In the genomic region with DNA sequence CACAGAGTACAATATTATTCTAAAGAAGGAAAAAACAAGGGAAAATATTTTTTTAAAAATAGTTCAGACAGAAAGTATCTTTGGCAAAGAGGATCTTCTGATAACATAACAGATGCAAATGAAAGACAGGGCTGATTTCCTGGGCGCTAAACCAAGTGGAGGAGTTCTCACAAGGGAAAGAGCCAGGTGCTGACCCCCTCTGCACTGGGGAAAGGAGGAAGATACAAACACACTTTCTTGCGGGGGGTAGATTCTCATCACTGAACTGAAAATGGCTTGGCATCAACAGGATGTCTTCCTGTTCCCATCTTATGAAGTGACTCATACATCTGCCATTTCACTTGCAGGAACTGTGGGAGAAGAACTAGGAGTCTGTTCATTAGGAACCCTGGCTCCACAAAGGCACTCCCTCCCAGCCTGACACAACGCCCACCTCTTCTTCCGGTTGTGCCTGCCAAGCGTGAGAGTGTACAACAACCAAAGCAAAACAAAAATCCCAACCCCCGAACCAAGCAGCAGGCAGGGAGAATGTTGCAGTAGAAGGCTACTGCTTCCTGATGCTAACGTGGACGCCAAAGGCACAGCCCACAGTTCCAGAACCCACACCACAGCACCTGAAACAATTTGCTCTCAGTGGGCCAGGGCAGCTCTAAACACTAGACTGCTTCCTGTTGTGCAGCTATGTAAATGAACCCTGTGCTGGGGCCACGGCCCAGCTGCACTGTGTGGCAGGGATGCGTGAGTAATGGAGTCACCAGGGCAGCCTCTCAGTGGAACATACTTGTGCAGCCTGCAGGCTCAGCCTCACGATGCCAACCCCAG, we compare ENCODE assay signal across 8 cellular contexts. TPM values are rescaled to one million over a fixed set of nuclear protein-coding genes. Genes with fewer than 3 reads are reported as not detected.
DNase-seq lines count a peak whose midpoint lies in the region; ATAC-seq and TF ChIP-seq lines count a peak whose summit lies in the region.

No MANE protein-coding gene starts in this region.

- H3K4me1 ChIP-seq in A673 (ENCODE audit: insufficient read depth, low read length, poor library complexity, severe bottlenecking), result peaks cover 67% of the 10 kb centered on the region
- peaks cover 34 to 47% of the 10 kb centered on the region in 2 experiments for H3K4me1 ChIP-seq in neutrophil (ENCODE audit: control insufficient read depth in 1 of 2, insufficient read depth in 1 of 2, low read depth in 1 of 2, low read length in 1 of 2)
- peaks cover 57% of the 10 kb centered on the region for H3K4me1 ChIP-seq in vagina

- peak overlapping the region; percentile 61 for H3K4me3 Mint-ChIP-seq in activated T-cell treated with anti-CD3 and anti-CD28 coated beads, Interleukin-2, amount 50 U/mL, for 24 hours

- H3K4me3 ChIP-seq in A673 (ENCODE audit: low read depth, low read length, poor library complexity, severe bottlenecking) (peak overlapping the region; percentile 8), fibroblast of mammary gland (ENCODE audit: control insufficient read depth, low read depth, low read length) (peak overlapping the region; percentile 26), neutrophil (ENCODE audit: low read depth in 1 of 2, low read length in 1 of 2) (peak overlapping the region; percentile 24 to 28), vagina (no peak overlapping the region)

- TF ChIP-seq CTCF in A673 (conservative IDR thresholded peaks at IDR 0.05; ENCODE audit: low read depth, low read length) (no peak), fibroblast of mammary gland (conservative IDR thresholded peaks at IDR 0.05; ENCODE audit: control insufficient read depth, insufficient read depth, low read depth, low read length) (no peak), neutrophil (IDR thresholded peaks at IDR 0.05) (no peak), vagina (IDR thresholded peaks at IDR 0.05) (no peak)

- H3K27me3 Mint-ChIP-seq in activated T-cell treated with anti-CD3 and anti-CD28 coated beads, Interleukin-2, amount 50 U/mL, for 24 hours, result no peaks in the 10 kb centered on the region

- no peaks in the 10 kb centered on the region for H3K9me3 Mint-ChIP-seq in activated T-cell treated with anti-CD3 and anti-CD28 coated beads, Interleukin-2, amount 50 U/mL, for 24 hours

- H3K27ac ChIP-seq in A673 (ENCODE audit: low read depth, low read length, poor library complexity, severe bottlenecking) (peak overlapping the region; percentile 74), neutrophil (peak overlapping the region; percentile 70), vagina (peak overlapping the region; percentile 65)

- ATAC-seq in GM18520 (IDR thresholded peaks at IDR 0.05; ENCODE audit: unreplicated experiment) (peak; percentile 92), HG02970 (IDR thresholded peaks at IDR 0.05; ENCODE audit: low FRiP score, unreplicated experiment) (peak; percentile 91)

- DNase-seq in A673 (ENCODE audit: low spot score) (peak; percentile 98), NCI-H446 treated with DMSO at 0.1 percent for 48 hours (lab: John Stamatoyannopoulos, UW) (peak; percentile 35), fibroblast of mammary gland (ENCODE audit: low read depth) (peak; percentile 94), vagina (ENCODE audit: extremely low spot score in 2 of 2) (peak in 1 of 2 donors; percentile 94)
- DNase-seq in activated T-cell treated with anti-CD3 and anti-CD28 coated beads, Interleukin-2, amount 50 U/mL, for 24 hours, result peak; percentile 52

- POLR2A ChIA-PET in A673 (lab: Charles Lee; ENCODE audit: low non-redundant PET), result interaction anchor here (0.6 kb wide), 1 partner anchor 27 kb away, joined by 3 read pairs; no protein-coding TSS in a partner anchor

- H3K27me3 ChIP-seq in A673 (replicated peaks; ENCODE audit: insufficient read depth, low read depth, low read length, poor library complexity) (no peaks in the 10 kb centered on the region), neutrophil (no peaks in the 10 kb centered on the region), vagina (no peaks in the 10 kb centered on the region)

- BruUV-seq in A673 (replicated peaks; lab: Mats Ljungman, UMichigan), result no TSS peak

- CTCF ChIA-PET in A673 (lab: Charles Lee), result no interaction called here

- intact Hi-C loops in A673 (cut with micrococcal nuclease; ENCODE audit: unreplicated experiment), result loop anchor here (2.0 kb wide), 1 partner anchor 49 kb away; no protein-coding TSS in a partner anchor
- intact Hi-C loops in vagina (cut with DNase I), result no loop called here

- no peaks in the 10 kb centered on the region for H3K9me3 ChIP-seq in A673 (ENCODE audit: low read depth, low read length, poor library complexity, severe bottlenecking)
- H3K9me3 ChIP-seq in neutrophil, result no peaks in the 10 kb centered on the region
- H3K9me3 ChIP-seq in vagina, result no peaks in the 10 kb centered on the region

- H3K36me3 Mint-ChIP-seq in activated T-cell treated with anti-CD3 and anti-CD28 coated beads, Interleukin-2, amount 50 U/mL, for 24 hours (ENCODE audit: low read depth), result no peaks in the 10 kb centered on the region

- peaks cover 20% of the 10 kb centered on the region for H3K4me1 Mint-ChIP-seq in activated T-cell treated with anti-CD3 and anti-CD28 coated beads, Interleukin-2, amount 50 U/mL, for 24 hours (ENCODE audit: low read depth)

- no peaks in the 10 kb centered on the region for H3K36me3 ChIP-seq in A673 (ENCODE audit: insufficient read depth, low read length, poor library complexity, severe bottlenecking)
- H3K36me3 ChIP-seq in neutrophil, result no peaks in the 10 kb centered on the region
- H3K36me3 ChIP-seq in vagina, result no peaks in the 10 kb centered on the region

- no peak for TF ChIP-seq POLR2A in vagina (IDR thresholded peaks at IDR 0.05)

- H3K27ac Mint-ChIP-seq in activated T-cell treated with anti-CD3 and anti-CD28 coated beads, Interleukin-2, amount 50 U/mL, for 24 hours, result peak overlapping the region; percentile 85

RNA-seq across cellular contexts. Expression of gene GADD45A, which starts 51.0 kb away (rescaled TPM):
- total RNA-seq in A673 (2021), result 34.7 and 39.7 TPM in 2 replicates
- total RNA-seq in vagina, result 44.4 TPM

Comparison
In these comparisons a context has a peak if more than half of its experiments do, and no peak if none do; other contexts are left out.
1. H3K4me3 ChIP-seq: peak in A673 (single experiment), fibroblast of mammary gland (single experiment) and neutrophil (2 of 2); none in vagina (0 of 2).
2. Peak in every context shown above with its lines, with median percentiles within 50 percentile points of each other: H3K27ac ChIP-seq.